In the genomic region with DNA sequence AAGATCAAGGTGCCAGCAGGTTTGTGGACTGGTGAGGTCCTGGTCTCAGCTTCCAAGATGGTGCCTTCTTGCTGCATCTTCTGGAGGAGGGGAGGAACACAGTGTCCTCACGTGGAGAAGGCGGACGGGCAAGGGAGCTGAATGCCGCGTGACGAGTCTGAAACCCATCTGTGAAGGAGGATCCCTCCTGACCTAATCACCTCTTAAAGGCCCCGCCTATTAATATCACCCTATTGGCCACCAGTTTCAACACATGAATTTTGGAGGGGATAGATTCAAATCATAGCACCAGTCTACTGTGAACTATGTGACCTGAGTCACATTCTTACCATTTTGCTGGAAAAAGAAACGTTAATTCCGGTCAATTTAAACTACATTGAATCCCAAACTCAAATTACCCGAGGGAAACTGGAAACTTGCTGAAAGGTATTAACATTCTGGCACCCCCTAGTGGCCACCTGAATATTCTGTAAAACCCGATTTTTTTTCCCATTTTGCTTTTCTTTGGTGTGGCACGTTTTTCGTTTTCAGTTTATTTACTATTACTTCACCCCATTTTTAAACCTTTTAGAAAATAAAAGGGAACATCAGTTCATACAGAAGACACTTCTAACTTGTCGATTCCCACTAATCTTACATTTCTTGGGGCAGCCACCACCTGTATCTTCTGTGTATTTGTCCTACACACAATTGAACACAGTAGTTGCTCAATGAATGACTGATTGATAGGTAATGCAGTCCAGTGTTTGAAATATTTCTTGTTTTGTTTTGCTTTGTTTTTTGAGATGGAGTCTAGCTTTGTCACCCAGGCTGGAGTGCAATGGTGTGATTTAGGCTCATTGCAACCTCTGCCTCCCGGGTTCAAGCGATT, we compare ENCODE assay signal across 8 cellular contexts. TPM values are rescaled to one million over a fixed set of nuclear protein-coding genes. Genes with fewer than 3 reads are reported as not detected.
DNase-seq lines count a peak whose midpoint lies in the region; ATAC-seq and TF ChIP-seq lines count a peak whose summit lies in the region.

No MANE protein-coding gene starts in this region.

- no peak for ATAC-seq in GM21526 (IDR thresholded peaks at IDR 0.05; ENCODE audit: low FRiP score, unreplicated experiment)

- H3K36me3 Mint-ChIP-seq in nephron progenitor cell (ENCODE audit: low read depth) = no peaks in the 10 kb centered on the region

- H3K4me3 Mint-ChIP-seq in nephron progenitor cell = no peak overlapping the region

- peak; percentile 45 for TF ChIP-seq CTCF in WI38 (IDR thresholded peaks at IDR 0.05; ENCODE audit: low read depth, low read length)
- peak; percentile 67 for TF ChIP-seq CTCF in epithelial cell of esophagus (IDR thresholded peaks at IDR 0.05; ENCODE audit: insufficient read depth, low read depth, low read length, missing control alignments)
- peak; percentile 77 for TF ChIP-seq CTCF in nephron progenitor cell (IDR thresholded peaks at IDR 0.05)

- H3K9me3 Mint-ChIP-seq in nephron progenitor cell = no peaks in the 10 kb centered on the region

- peaks cover 5% of the 10 kb centered on the region for H3K4me1 Mint-ChIP-seq in nephron progenitor cell

- no peak overlapping the region for H3K4me3 ChIP-seq in WI38 (ENCODE audit: low read depth, low read length)
- no peak overlapping the region for H3K4me3 ChIP-seq in epithelial cell of esophagus (ENCODE audit: low read length)

- DNase-seq in NCI-H1417 (lab: John Stamatoyannopoulos, UW) (peak; percentile 22 to 73 (median 46)), NCI-H1417 treated with DMSO at 0.1 percent for 48 hours (lab: John Stamatoyannopoulos, UW) (no peak), H4 (ENCODE audit: low spot score) (peak; percentile 9), NCI-H146 treated with DMSO at 0.1 percent for 48 hours (lab: John Stamatoyannopoulos, UW; ENCODE audit: unreplicated experiment) (peak; percentile 36), epithelial cell of esophagus (ENCODE audit: low read depth) (peak; percentile 48), nephron progenitor cell (peak; percentile 51)

- peaks cover 7% of the 10 kb centered on the region for H3K27me3 Mint-ChIP-seq in nephron progenitor cell (ENCODE audit: low read depth, poor library complexity)

- H3K27ac Mint-ChIP-seq in nephron progenitor cell = no peak overlapping the region

RNA-seq across cellular contexts. Expression of a gene that starts 17.9 kb away (rescaled TPM):
- total RNA-seq in H4 (2014; rRNA removed; shearing (Covaris generic)) = not detected in 2 replicates

RNA-seq across cellular contexts. Expression of a gene that starts 24.0 kb away (rescaled TPM):
- 23.1 and 29.6 TPM in 2 replicates for total RNA-seq in H4 (2014; rRNA removed; shearing (Covaris generic))
